ENCODE assay signal across 12 cellular contexts in genomic region chr20:25036331-25036936, GRCh38. TPM values are rescaled to one million over a fixed set of nuclear protein-coding genes. Genes with fewer than 3 reads are reported as not detected.
A peak's percentile ranks its signal among the peaks of the same experiment; 100 is the strongest.
DNase-seq lines count a peak whose midpoint lies in the region; ATAC-seq and TF ChIP-seq lines count a peak whose summit lies in the region.
"Had no signal": no experiment of that assay in that cellular context is flagged by ENCODE, and none has a peak within 500 bp of the region (broad histone marks: within the 10 kb centered on the region; RNA-seq: fewer than 3 reads in every experiment).

No MANE protein-coding gene starts in this region.

- DNase-seq in CD14-positive monocyte (ENCODE audit: low spot score), result no peak
- no peak for DNase-seq in central memory CD8-positive, alpha-beta T cell (ENCODE audit: low spot score in 2 of 2)
- DNase-seq in neural crest cell (ENCODE audit: low read depth, low spot score), result no peak
- DNase-seq in SIG-M5 treated with dmso at 0.1 percent for 504 hours (lab: John Stamatoyannopoulos, UW; ENCODE audit: unreplicated experiment), result no peak
- DNase-seq in NCI-H82 (lab: John Stamatoyannopoulos, UW), result no peak
- no peak for DNase-seq in GM20000 (ENCODE audit: low spot score)
- DNase-seq: NCI-H1930, trophoblast cell had no signal

- no peaks in the 10 kb centered on the region for H3K27me3 Mint-ChIP-seq in CD14-positive monocyte (ENCODE audit: low read depth in 3 of 3)
- no peaks in the 10 kb centered on the region for H3K27me3 Mint-ChIP-seq in central memory CD8-positive, alpha-beta T cell
- H3K27me3 Mint-ChIP-seq in neural crest cell (ENCODE audit: low read depth), result no peaks in the 10 kb centered on the region

- H3K4me3 Mint-ChIP-seq in CD14-positive monocyte (no peak overlapping the region), neural crest cell (peak overlapping the region; percentile 20)
- H3K4me3 Mint-ChIP-seq in central memory CD8-positive, alpha-beta T cell, result peak overlapping the region; percentile 43

- intact Hi-C loops in CD14-positive monocyte (cut with micrococcal nuclease), result no loop called here

- peak; percentile 32 for ATAC-seq in HG02884 (IDR thresholded peaks at IDR 0.05; ENCODE audit: unreplicated experiment)
- no peak for ATAC-seq in central memory CD8-positive, alpha-beta T cell (replicated peaks; ENCODE audit: extremely low read depth, poor library complexity, severe bottlenecking)
- ATAC-seq in HG03469 (IDR thresholded peaks at IDR 0.05; ENCODE audit: unreplicated experiment), result no peak
- ATAC-seq: sciatic nerve had no signal

- H3K36me3 Mint-ChIP-seq in CD14-positive monocyte, result peaks cover 3 to 12% of the 10 kb centered on the region in 2 donors
- H3K36me3 Mint-ChIP-seq in central memory CD8-positive, alpha-beta T cell (ENCODE audit: insufficient read depth), result peaks cover 7% of the 10 kb centered on the region
- no peaks in the 10 kb centered on the region for H3K36me3 Mint-ChIP-seq in neural crest cell (ENCODE audit: low read depth)

- H3K4me1 Mint-ChIP-seq in CD14-positive monocyte (peaks cover 25% of the 10 kb centered on the region), neural crest cell (peaks cover 70% of the 10 kb centered on the region)
- H3K4me1 Mint-ChIP-seq in central memory CD8-positive, alpha-beta T cell, result peaks cover 53% of the 10 kb centered on the region

- H3K27ac Mint-ChIP-seq in CD14-positive monocyte, result peak overlapping the region in 4 of 7 donors; percentile 25 to 50 (median 38)
- H3K27ac Mint-ChIP-seq in central memory CD8-positive, alpha-beta T cell (ENCODE audit: low read depth), result peak overlapping the region; percentile 95
- H3K27ac Mint-ChIP-seq in neural crest cell (ENCODE audit: unreplicated experiment), result peak overlapping the region; percentile 12

- H3K9me3 Mint-ChIP-seq in CD14-positive monocyte (no peaks in the 10 kb centered on the region), neural crest cell (no peaks in the 10 kb centered on the region)
- no peaks in the 10 kb centered on the region for H3K9me3 Mint-ChIP-seq in central memory CD8-positive, alpha-beta T cell

- TF ChIP-seq CTCF in CD14-positive monocyte (IDR thresholded peaks at IDR 0.05) (no peak), neural crest cell (conservative IDR thresholded peaks at IDR 0.05) (no peak), GM20000 (IDR thresholded peaks at IDR 0.05; ENCODE audit: extremely low read depth, missing control alignments) (no peak)

RNA-seq across cellular contexts. Expression of gene ACSS1, which starts 21.5 kb away (rescaled TPM):
- polyA plus RNA-seq in CD14-positive monocyte, result 10 to 100 TPM; 27.6 to 32.0 TPM
- 13.1 and 14.0 TPM in 2 replicates for total RNA-seq in neural crest cell

RNA-seq across cellular contexts. Expression of gene APMAP, which starts 43.9 kb away (rescaled TPM):
- 10 to 100 TPM; 73.2 to 74.0 TPM for polyA plus RNA-seq in CD14-positive monocyte
- 85.0 and 88.6 TPM in 2 replicates for total RNA-seq in neural crest cell

RNA-seq across cellular contexts. Expression of gene VSX1, which starts 45.5 kb away (rescaled TPM):
- not detected for polyA plus RNA-seq in CD14-positive monocyte
- 3.8 and 4.2 TPM in 2 replicates for total RNA-seq in neural crest cell
- total RNA-seq: sciatic nerve; T-helper 2 cell treated with Interferon-gamma antibody and Interleukin-4, amounts not matched to agents 100 ng/mL and 5 ng/mL, for 36 hours had no signal

Comparison
In these comparisons a context has a peak if more than half of its experiments do, and no peak if none do; other contexts are left out.
1. H3K27ac Mint-ChIP-seq: peak in every context shown above with its lines; median percentile 95 in central memory CD8-positive, alpha-beta T cell; 38 in CD14-positive monocyte; 12 in neural crest cell.
2. H3K4me3 Mint-ChIP-seq: peak in central memory CD8-positive, alpha-beta T cell (single experiment) and neural crest cell (single experiment); none in CD14-positive monocyte (0 of 2).